In genomic region chr13:52848455-52849190, GRCh38 we compare ENCODE assay signal across 11 cellular contexts. TPM values are rescaled to one million over a fixed set of nuclear protein-coding genes. Genes with fewer than 3 reads are reported as not detected.
DNase-seq lines count a peak whose midpoint lies in the region; ATAC-seq, FAIRE-seq and TF ChIP-seq lines count a peak whose summit lies in the region.
"Had no signal": no experiment of that assay in that cellular context is flagged by ENCODE, and none has a peak within 500 bp of the region (broad histone marks: within the 10 kb centered on the region; RNA-seq: fewer than 3 reads in every experiment).

Gene PCDH8 (minus strand): TSS chr13:52848640. CDS start chr13:52848436, 204 bp downstream.

- peaks cover 7% of the 10 kb centered on the region for H3K9me3 ChIP-seq in astrocyte (ENCODE audit: insufficient read depth, low read depth, low read length)
- no peaks in the 10 kb centered on the region for H3K9me3 ChIP-seq in heart left ventricle

- H3K4me1 Mint-ChIP-seq in astrocyte (ENCODE audit: low read depth, unreplicated experiment), result peaks cover 4% of the 10 kb centered on the region
- H3K4me1 Mint-ChIP-seq in natural killer cell treated with Interleukin-12 subunit alpha and Interleukin-12 subunit beta and Interleukin-15 and Interleukin-18, amount 100 ng/mL, for 72 hours (ENCODE audit: low read depth in 2 of 2), result peaks cover 7 to 10% of the 10 kb centered on the region in 2 donors

- no peak within 1 kb of the TSS for H3K9ac ChIP-seq in astrocyte (ENCODE audit: low read length)

- DNase-seq in DMS53 (lab: John Stamatoyannopoulos, UW), result peak; percentile 92
- DNase-seq in NCI-H2107 (lab: John Stamatoyannopoulos, UW), result peak; percentile 85
- no peak for DNase-seq in astrocyte (ENCODE audit: low read depth)
- no peak for DNase-seq in natural killer cell treated with Interleukin-12 subunit alpha and Interleukin-12 subunit beta and Interleukin-15 and Interleukin-18, amount 100 ng/mL, for 72 hours (ENCODE audit: low spot score)
- DNase-seq in RCC 7860 (ENCODE audit: low spot score), result no peak
- DNase-seq in NCI-H146 (lab: John Stamatoyannopoulos, UW), result no peak
- DNase-seq in heart left ventricle, result no peak
- DNase-seq: Kasumi-1 had no signal

- no peaks in the 10 kb centered on the region for H4K20me1 ChIP-seq in astrocyte (ENCODE audit: insufficient read depth, low read length)

- no peak for FAIRE-seq in astrocyte (lab: Jason Lieb, UNC)
- FAIRE-seq in RCC 7860 (lab: Jason Lieb, UNC), result no peak
- FAIRE-seq: GM12878 had no signal

- ATAC-seq in natural killer cell treated with Interleukin-12 subunit alpha and Interleukin-12 subunit beta and Interleukin-15 and Interleukin-18, amount 100 ng/mL, for 72 hours, result no peak
- ATAC-seq in HG03159 (IDR thresholded peaks at IDR 0.05; ENCODE audit: unreplicated experiment) (no peak), heart left ventricle (no peak)
- ATAC-seq: GM12878 had no signal

- H3K79me2 ChIP-seq in astrocyte (ENCODE audit: insufficient read depth, low read length), result no peaks in the 10 kb centered on the region

- TF ChIP-seq CTCF in astrocyte (IDR thresholded peaks at IDR 0.05; ENCODE audit: insufficient read depth, low read depth, low read length) (no peak), heart left ventricle (IDR thresholded peaks at IDR 0.05) (no peak)

- peak within 1 kb of the TSS; percentile 67 for H3K4me3 Mint-ChIP-seq in astrocyte (ENCODE audit: unreplicated experiment)
- peak within 1 kb of the TSS; percentile 65 for H3K4me3 Mint-ChIP-seq in natural killer cell treated with Interleukin-12 subunit alpha and Interleukin-12 subunit beta and Interleukin-15 and Interleukin-18, amount 100 ng/mL, for 72 hours

- H3K27me3 ChIP-seq in astrocyte (ENCODE audit: insufficient read depth, low read length) (peaks cover 51% of the 10 kb centered on the region), heart left ventricle (peaks cover 47 to 97% (median 69%) of the 10 kb centered on the region in 9 donors)

- no peaks in the 10 kb centered on the region for H3K36me3 ChIP-seq in astrocyte (ENCODE audit: insufficient read depth, low read length)
- H3K36me3 ChIP-seq in heart left ventricle, result no peaks in the 10 kb centered on the region

- H3K4me3 ChIP-seq in astrocyte (ENCODE audit: insufficient read depth, low read depth, low read length) (no peak within 1 kb of the TSS), heart left ventricle (peak within 1 kb of the TSS in 1 of 12 donors; percentile 14)
- H3K4me3 ChIP-seq: GM12878, lung had no signal

- peak within 1 kb of the TSS; percentile 26 for H3K27ac Mint-ChIP-seq in astrocyte (ENCODE audit: unreplicated experiment)
- H3K27ac Mint-ChIP-seq in natural killer cell treated with Interleukin-12 subunit alpha and Interleukin-12 subunit beta and Interleukin-15 and Interleukin-18, amount 100 ng/mL, for 72 hours, result peak within 1 kb of the TSS in 1 of 2 donors; percentile 12

- H3K27ac ChIP-seq in astrocyte (ENCODE audit: low read depth, low read length) (no peak within 1 kb of the TSS), heart left ventricle (no peak within 1 kb of the TSS)

- no peak for TF ChIP-seq POLR2A in heart left ventricle (IDR thresholded peaks at IDR 0.05)

- peaks cover 41% of the 10 kb centered on the region for H3K27me3 Mint-ChIP-seq in astrocyte (ENCODE audit: low read depth, unreplicated experiment)
- H3K27me3 Mint-ChIP-seq in natural killer cell treated with Interleukin-12 subunit alpha and Interleukin-12 subunit beta and Interleukin-15 and Interleukin-18, amount 100 ng/mL, for 72 hours, result peaks cover 42 to 50% of the 10 kb centered on the region in 2 donors

- intact Hi-C loops in heart left ventricle (cut with DNase I), result loop anchor here in 2 of 10 donors (5.0 to 10.0 kb wide), 2 partner anchors 304 to 306 kb away; no protein-coding TSS in a partner anchor

- H3K4me2 ChIP-seq in astrocyte (ENCODE audit: low read length), result no peak within 1 kb of the TSS

- H3K36me3 Mint-ChIP-seq in astrocyte (ENCODE audit: low read depth, unreplicated experiment), result peaks cover 2% of the 10 kb centered on the region
- H3K36me3 Mint-ChIP-seq in natural killer cell treated with Interleukin-12 subunit alpha and Interleukin-12 subunit beta and Interleukin-15 and Interleukin-18, amount 100 ng/mL, for 72 hours, result peaks cover 16% of the 10 kb centered on the region

- H3K4me1 ChIP-seq in astrocyte (ENCODE audit: insufficient read depth, low read length), result peaks cover 14% of the 10 kb centered on the region
- peaks cover 0 to 47% (median 21%) of the 10 kb centered on the region in 12 donors for H3K4me1 ChIP-seq in heart left ventricle

- H3K9me3 Mint-ChIP-seq in astrocyte (ENCODE audit: unreplicated experiment), result peaks cover 37% of the 10 kb centered on the region
- H3K9me3 Mint-ChIP-seq in natural killer cell treated with Interleukin-12 subunit alpha and Interleukin-12 subunit beta and Interleukin-15 and Interleukin-18, amount 100 ng/mL, for 72 hours, result no peaks in the 10 kb centered on the region

- 1 to 2% (median 2%) methylated on average over 25 to 41 of the region's 41 CpGs for WGBS in heart left ventricle, 4 donors

- H2AFZ ChIP-seq in astrocyte (ENCODE audit: low read depth, low read length), result no peak within 1 kb of the TSS

RNA-seq across cellular contexts. Expression of gene PCDH8, which starts in this region (rescaled TPM):
- total RNA-seq in astrocyte (0.34 and 1.9 TPM in 2 replicates), heart left ventricle (not detected)
- total RNA-seq in natural killer cell treated with Interleukin-12 subunit alpha and Interleukin-12 subunit beta and Interleukin-15 and Interleukin-18, amount 100 ng/mL, for 72 hours, result not detected
- polyA plus RNA-seq in heart left ventricle, result not detected

Comparison
In these comparisons a context has a peak if more than half of its experiments do, and no peak if none do; other contexts are left out.
1. DNase-seq: peak in DMS53 (single experiment) and NCI-H2107 (single experiment); none in astrocyte (single experiment), natural killer cell treated with Interleukin-12 subunit alpha and Interleukin-12 subunit beta and Interleukin-15 and Interleukin-18, amount 100 ng/mL, for 72 hours (single experiment), RCC 7860 (single experiment), NCI-H146 (single experiment) and heart left ventricle (0 of 5).